ENCODE assay signal across 20 cellular contexts in the genomic region with DNA sequence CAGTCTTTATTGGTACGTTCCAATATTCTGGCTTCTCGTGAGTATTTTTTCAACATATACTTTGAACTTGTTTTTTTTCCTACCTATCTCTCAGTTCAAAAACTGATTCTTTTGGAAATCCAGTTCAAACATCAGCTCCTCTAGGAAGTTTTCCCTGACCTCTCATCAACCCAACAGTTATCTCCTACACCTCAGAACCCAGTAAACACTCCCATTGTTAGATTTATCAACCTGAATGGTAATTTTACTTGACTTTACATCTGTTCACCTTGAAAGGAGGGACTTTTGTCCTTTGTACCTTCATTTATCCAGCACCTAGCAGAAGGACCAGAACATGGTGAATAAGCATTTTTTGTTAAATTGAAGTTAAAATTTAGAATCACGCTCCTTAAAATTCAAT.
"Had no signal": no experiment of that assay in that cellular context is flagged by ENCODE, and none has a peak within 500 bp of the region (broad histone marks: within the 10 kb centered on the region; RNA-seq: fewer than 3 reads in every experiment).

No MANE protein-coding gene starts in this region.

- H3K9me3 ChIP-seq: left lung, prostate gland, right atrium auricular region, sigmoid colon, thoracic aorta, tibial nerve, upper lobe of left lung had no signal

- H3K4me3 ChIP-seq: left lung, neural progenitor cell, prostate gland, right atrium auricular region, sigmoid colon, thoracic aorta, tibial nerve, upper lobe of left lung had no signal

- H3K9ac ChIP-seq: neural progenitor cell, parathyroid adenoma had no signal

- H3K27ac Mint-ChIP-seq: nephron; neural progenitor cell; stimulated activated memory B cell treated with anti-CD40 and anti-IgM and Interleukin-4, amounts not matched to agents 10 μg/mL and 1 μg/mL and 100 μg/mL, for 72 hours; stimulated activated naive CD8-positive, alpha-beta T cell treated with anti-CD3 and anti-CD28 coated beads, Interleukin-15, Interleukin-2, amounts not matched to agents 100 ng/mL and 50 ng/mL, for 24 hours had no signal

- H3K4me1 Mint-ChIP-seq: nephron had no signal

- H3K36me3 ChIP-seq: neural progenitor cell, prostate gland, right atrium auricular region, sigmoid colon, thoracic aorta, tibial nerve, upper lobe of left lung had no signal

- H3K27ac ChIP-seq: left lung, neural progenitor cell, parathyroid adenoma, prostate gland, right atrium auricular region, sigmoid colon, thoracic aorta, tibial nerve, upper lobe of left lung had no signal

- ATAC-seq: effector memory CD8-positive, alpha-beta T cell; left lung; naive thymus-derived CD4-positive, alpha-beta T cell; stimulated activated memory B cell treated with anti-CD40 and anti-IgM and Interleukin-4, amounts not matched to agents 10 μg/mL and 1 μg/mL and 100 μg/mL, for 72 hours had no signal

- H3K4me3 Mint-ChIP-seq: effector memory CD8-positive, alpha-beta T cell; naive thymus-derived CD4-positive, alpha-beta T cell; nephron; neural progenitor cell; stimulated activated memory B cell treated with anti-CD40 and anti-IgM and Interleukin-4, amounts not matched to agents 10 μg/mL and 1 μg/mL and 100 μg/mL, for 72 hours; stimulated activated naive CD8-positive, alpha-beta T cell treated with anti-CD3 and anti-CD28 coated beads, Interleukin-15, Interleukin-2, amounts not matched to agents 100 ng/mL and 50 ng/mL, for 24 hours had no signal

- H3K4me1 ChIP-seq: parathyroid adenoma, prostate gland had no signal

- H3K27me3 ChIP-seq: left lung, neural progenitor cell, right atrium auricular region, sigmoid colon, tibial nerve, upper lobe of left lung had no signal

- DNase-seq: cortex of kidney; effector memory CD8-positive, alpha-beta T cell; kidney; left lung; mesenchymal stem cell; midbrain; naive thymus-derived CD4-positive, alpha-beta T cell; sigmoid colon; stimulated activated CD4-positive, alpha-beta T cell treated with anti-CD3 and anti-CD28 coated beads, Interleukin-2, amount 100 ng/mL, for 24 hours; stimulated activated CD4-positive, alpha-beta T cell treated with anti-CD3 and anti-CD28 coated beads, Interleukin-4, amount 100 ng/mL, for 4 hours; upper lobe of left lung had no signal

- H3K27me3 Mint-ChIP-seq: effector memory CD8-positive, alpha-beta T cell; naive thymus-derived CD4-positive, alpha-beta T cell; stimulated activated memory B cell treated with anti-CD40 and anti-IgM and Interleukin-4, amounts not matched to agents 10 μg/mL and 1 μg/mL and 100 μg/mL, for 72 hours; stimulated activated naive CD8-positive, alpha-beta T cell treated with anti-CD3 and anti-CD28 coated beads, Interleukin-15, Interleukin-2, amounts not matched to agents 100 ng/mL and 50 ng/mL, for 24 hours had no signal

- H3K9me3 Mint-ChIP-seq: effector memory CD8-positive, alpha-beta T cell; nephron; neural progenitor cell; stimulated activated naive CD8-positive, alpha-beta T cell treated with anti-CD3 and anti-CD28 coated beads, Interleukin-15, Interleukin-2, amounts not matched to agents 100 ng/mL and 50 ng/mL, for 24 hours had no signal

- H2AFZ ChIP-seq: neural progenitor cell, parathyroid adenoma had no signal

- H3K4me2 ChIP-seq: neural progenitor cell had no signal
